1 cellular context compared by ENCODE assay signal in the genomic region with DNA sequence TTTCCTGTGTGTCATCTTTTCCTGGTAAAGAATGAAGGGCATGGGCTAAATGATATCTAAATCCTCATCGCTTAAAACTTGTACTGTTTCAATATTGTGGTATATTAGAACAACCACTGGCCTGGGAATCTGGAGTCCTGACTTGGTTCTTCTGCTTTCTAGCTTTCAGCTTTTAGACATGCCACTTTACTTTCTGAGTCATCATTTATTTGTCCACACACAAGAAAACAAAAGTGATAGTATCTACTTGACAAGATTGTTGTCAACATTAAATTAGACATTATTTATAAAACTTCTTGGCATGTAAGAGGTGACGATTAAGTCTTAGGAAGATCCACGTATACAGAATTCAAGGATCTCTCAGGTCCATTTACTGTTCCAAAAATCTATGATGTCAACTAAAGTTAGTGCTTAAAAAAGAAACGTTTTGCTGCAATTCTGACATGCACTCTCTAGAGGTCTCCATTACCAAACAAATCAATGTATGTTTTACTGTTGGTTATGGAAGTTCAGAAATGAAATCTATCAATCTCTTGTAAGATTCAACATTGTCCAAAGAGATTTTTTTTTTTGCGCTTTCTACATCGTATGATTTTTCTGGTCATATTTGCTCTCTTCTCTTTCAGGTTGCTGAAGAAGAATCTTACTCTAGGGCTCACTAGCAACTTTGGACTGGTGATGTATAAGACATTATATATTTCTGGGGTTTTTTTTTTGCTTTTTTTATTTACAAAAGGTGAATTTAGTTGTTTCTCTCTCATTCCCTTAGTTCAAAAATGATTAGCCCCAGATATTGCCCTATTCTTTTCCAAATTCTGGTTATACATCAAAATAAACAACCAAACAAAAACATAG.
TF ChIP-seq lines count a peak whose summit lies in the region.

No MANE protein-coding gene starts in this region.

TF ChIP-seq in Ishikawa, 13 proteins besides CTCF, POLR2A, EP300 and RAD21 (continued from another document):
- no peak for TF ChIP-seq USF1 (IDR thresholded peaks at IDR 0.05)
- no peak for TF ChIP-seq YY1 (IDR thresholded peaks at IDR 0.05; ENCODE audit: low read depth)
- no peak for TF ChIP-seq TCF12 (IDR thresholded peaks at IDR 0.05; ENCODE audit: low read depth)
- TF ChIP-seq, protein P1, sequence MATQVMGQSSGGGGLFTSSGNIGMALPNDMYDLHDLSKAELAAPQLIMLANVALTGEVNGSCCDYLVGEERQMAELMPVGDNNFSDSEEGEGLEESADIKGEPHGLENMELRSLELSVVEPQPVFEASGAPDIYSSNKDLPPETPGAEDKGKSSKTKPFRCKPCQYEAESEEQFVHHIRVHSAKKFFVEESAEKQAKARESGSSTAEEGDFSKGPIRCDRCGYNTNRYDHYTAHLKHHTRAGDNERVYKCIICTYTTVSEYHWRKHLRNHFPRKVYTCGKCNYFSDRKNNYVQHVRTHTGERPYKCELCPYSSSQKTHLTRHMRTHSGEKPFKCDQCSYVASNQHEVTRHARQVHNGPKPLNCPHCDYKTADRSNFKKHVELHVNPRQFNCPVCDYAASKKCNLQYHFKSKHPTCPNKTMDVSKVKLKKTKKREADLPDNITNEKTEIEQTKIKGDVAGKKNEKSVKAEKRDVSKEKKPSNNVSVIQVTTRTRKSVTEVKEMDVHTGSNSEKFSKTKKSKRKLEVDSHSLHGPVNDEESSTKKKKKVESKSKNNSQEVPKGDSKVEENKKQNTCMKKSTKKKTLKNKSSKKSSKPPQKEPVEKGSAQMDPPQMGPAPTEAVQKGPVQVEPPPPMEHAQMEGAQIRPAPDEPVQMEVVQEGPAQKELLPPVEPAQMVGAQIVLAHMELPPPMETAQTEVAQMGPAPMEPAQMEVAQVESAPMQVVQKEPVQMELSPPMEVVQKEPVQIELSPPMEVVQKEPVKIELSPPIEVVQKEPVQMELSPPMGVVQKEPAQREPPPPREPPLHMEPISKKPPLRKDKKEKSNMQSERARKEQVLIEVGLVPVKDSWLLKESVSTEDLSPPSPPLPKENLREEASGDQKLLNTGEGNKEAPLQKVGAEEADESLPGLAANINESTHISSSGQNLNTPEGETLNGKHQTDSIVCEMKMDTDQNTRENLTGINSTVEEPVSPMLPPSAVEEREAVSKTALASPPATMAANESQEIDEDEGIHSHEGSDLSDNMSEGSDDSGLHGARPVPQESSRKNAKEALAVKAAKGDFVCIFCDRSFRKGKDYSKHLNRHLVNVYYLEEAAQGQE (IDR thresholded peaks at IDR 0.05; ENCODE audit: low read depth) = no peak
TF ChIP-seq in Ishikawa: peak in this region for 0.
